8 cellular contexts compared by ENCODE assay signal in genomic region chr1:99685516-99686180, GRCh38. TPM values are rescaled to one million over a fixed set of nuclear protein-coding genes. Genes with fewer than 3 reads are reported as not detected.
DNase-seq lines count a peak whose midpoint lies in the region; ATAC-seq and TF ChIP-seq lines count a peak whose summit lies in the region.

No MANE protein-coding gene starts in this region.

- H3K79me2 ChIP-seq in osteoblast (ENCODE audit: insufficient read depth, low read length) = no peaks in the 10 kb centered on the region

- peaks cover 26% of the 10 kb centered on the region for H3K4me1 ChIP-seq in osteoblast (ENCODE audit: insufficient read depth, low read length)
- peaks cover 19% of the 10 kb centered on the region for H3K4me1 ChIP-seq in vagina

- no peaks in the 10 kb centered on the region for H3K27me3 ChIP-seq in osteoblast (ENCODE audit: insufficient read depth, low read length)
- no peaks in the 10 kb centered on the region for H3K27me3 ChIP-seq in vagina

- peak overlapping the region; percentile 6 for H3K4me2 ChIP-seq in osteoblast (ENCODE audit: insufficient read depth, low read length)

- intact Hi-C loops in vagina (cut with DNase I) = no loop called here

- H2AFZ ChIP-seq in osteoblast (ENCODE audit: low read length) = no peak overlapping the region

- TF ChIP-seq POLR2A in vagina (IDR thresholded peaks at IDR 0.05) = no peak

- H4K20me1 ChIP-seq in osteoblast (ENCODE audit: insufficient read depth, low read length) = no peaks in the 10 kb centered on the region

- DNase-seq in DMS 273 (lab: John Stamatoyannopoulos, UW; ENCODE audit: unreplicated experiment) (peak; percentile 93), NCI-H748 (lab: John Stamatoyannopoulos, UW; ENCODE audit: unreplicated experiment) (peak; percentile 62), foreskin fibroblast (peak; percentile 94 to 96), osteoblast (ENCODE audit: insufficient read length, low spot score, missing footprints) (no peak), vagina (ENCODE audit: extremely low spot score in 2 of 2) (no peak)
- DNase-seq in activated CD8-positive, alpha-beta memory T cell treated with anti-CD3 and anti-CD28 coated beads, Interleukin-2, amount 50 U/mL, for 4 hours = peak; percentile 18

- H3K4me3 ChIP-seq in foreskin fibroblast (ENCODE audit: low read depth in 1 of 2, low read length in 2 of 2) = no peak overlapping the region
- H3K4me3 ChIP-seq in osteoblast (ENCODE audit: insufficient read depth, low read length) = no peak overlapping the region
- no peak overlapping the region for H3K4me3 ChIP-seq in vagina

- H3K36me3 ChIP-seq in osteoblast (ENCODE audit: insufficient read depth, low read length) = no peaks in the 10 kb centered on the region
- peaks cover 0 to 8% of the 10 kb centered on the region in 2 donors for H3K36me3 ChIP-seq in vagina

- H3K27ac ChIP-seq in osteoblast (ENCODE audit: low read depth, low read length) (peak overlapping the region; percentile 61), vagina (peak overlapping the region; percentile 24)

- no peaks in the 10 kb centered on the region for H3K9me3 ChIP-seq in osteoblast (ENCODE audit: low read depth, low read length)
- no peaks in the 10 kb centered on the region for H3K9me3 ChIP-seq in vagina

- peak; percentile 37 for TF ChIP-seq CTCF in foreskin fibroblast (IDR thresholded peaks at IDR 0.05; ENCODE audit: low read depth, low read length)
- peak; percentile 67 for TF ChIP-seq CTCF in osteoblast (IDR thresholded peaks at IDR 0.05; ENCODE audit: extremely low read depth, low read depth, low read length)
- TF ChIP-seq CTCF in vagina (IDR thresholded peaks at IDR 0.05) = peak in 1 of 3 experiments; percentile 25

- ATAC-seq in GM19452 (IDR thresholded peaks at IDR 0.05; ENCODE audit: unreplicated experiment) (peak; percentile 90), HG03442 (IDR thresholded peaks at IDR 0.05; ENCODE audit: unreplicated experiment) (peak; percentile 94)

RNA-seq across cellular contexts. Expression of gene PALMD, which starts 39.7 kb away (rescaled TPM):
- total RNA-seq in osteoblast (2.5 and 5.6 TPM in 2 replicates), vagina (39.5 TPM)

Comparison
In these comparisons a context has a peak if more than half of its experiments do, and no peak if none do; other contexts are left out.
1. DNase-seq: peak in DMS 273 (single experiment), NCI-H748 (single experiment), activated CD8-positive, alpha-beta memory T cell treated with anti-CD3 and anti-CD28 coated beads, Interleukin-2, amount 50 U/mL, for 4 hours (single experiment) and foreskin fibroblast (2 of 2); none in osteoblast (single experiment) and vagina (0 of 2).